In the genomic region with DNA sequence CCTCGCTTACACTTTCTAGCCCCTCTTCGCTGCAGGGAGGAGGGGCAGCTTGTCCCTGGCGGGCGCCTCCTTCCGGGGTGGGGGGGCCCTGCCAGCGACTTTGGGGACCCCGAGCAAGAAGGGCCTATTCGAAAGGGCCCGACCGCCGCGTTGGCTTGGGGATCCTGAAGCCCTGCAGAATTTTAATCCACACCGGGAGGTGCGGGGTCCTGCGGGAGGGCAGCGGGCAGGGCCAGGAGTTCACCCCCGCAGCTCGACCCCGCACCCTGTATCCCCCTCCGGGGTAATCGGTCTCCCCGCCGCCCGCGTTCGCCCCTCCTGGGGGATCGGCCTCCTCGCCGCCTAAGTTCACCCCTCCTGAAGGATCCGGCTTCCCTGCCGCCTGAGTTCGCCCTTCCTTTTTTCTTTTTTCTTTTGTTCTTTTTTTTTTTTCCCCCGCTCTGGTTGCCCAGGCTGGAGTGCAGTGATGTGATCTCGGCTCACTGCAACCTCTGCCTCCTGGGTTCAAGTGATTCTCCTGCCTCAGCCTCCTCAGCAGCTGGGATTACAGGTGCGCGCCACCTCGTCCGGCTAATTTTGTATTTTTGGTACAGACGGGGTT, we compare ENCODE assay signal across 8 cellular contexts. TPM values are rescaled to one million over a fixed set of nuclear protein-coding genes. Genes with fewer than 3 reads are reported as not detected.
DNase-seq lines count a peak whose midpoint lies in the region; ATAC-seq, FAIRE-seq and TF ChIP-seq lines count a peak whose summit lies in the region.

No MANE protein-coding gene starts in this region.

- no peak for TF ChIP-seq POLR2A in upper lobe of left lung (IDR thresholded peaks at IDR 0.05)

- H3K27ac Mint-ChIP-seq in activated naive CD4-positive, alpha-beta T cell treated with anti-CD3 and anti-CD28 coated beads, Interleukin-2, amount 10 ng/mL, durations not matched to agents 7 days and 5 days, result peak overlapping the region; percentile 93
- peak overlapping the region; percentile 93 for H3K27ac Mint-ChIP-seq in astrocyte (ENCODE audit: unreplicated experiment)

- ATAC-seq in lower lobe of right lung (no peak), upper lobe of left lung (ENCODE audit: low FRiP score in 2 of 2) (no peak), HG02642 (IDR thresholded peaks at IDR 0.05; ENCODE audit: poor library complexity, unreplicated experiment) (no peak), HG03135 (IDR thresholded peaks at IDR 0.05; ENCODE audit: unreplicated experiment) (no peak)

- no peak for TF ChIP-seq CTCF in astrocyte (IDR thresholded peaks at IDR 0.05; ENCODE audit: insufficient read depth, low read depth, low read length)
- no peak for TF ChIP-seq CTCF in lower lobe of right lung (IDR thresholded peaks at IDR 0.05)
- TF ChIP-seq CTCF in upper lobe of left lung (IDR thresholded peaks at IDR 0.05), result no peak

- H3K27me3 ChIP-seq in astrocyte (ENCODE audit: insufficient read depth, low read length), result no peaks in the 10 kb centered on the region
- H3K27me3 ChIP-seq in lower lobe of right lung (ENCODE audit: low read depth), result no peaks in the 10 kb centered on the region
- H3K27me3 ChIP-seq in upper lobe of left lung, result no peaks in the 10 kb centered on the region

- peaks cover 37% of the 10 kb centered on the region for H3K36me3 Mint-ChIP-seq in activated naive CD4-positive, alpha-beta T cell treated with anti-CD3 and anti-CD28 coated beads, Interleukin-2, amount 10 ng/mL, durations not matched to agents 7 days and 5 days
- peaks cover 8% of the 10 kb centered on the region for H3K36me3 Mint-ChIP-seq in astrocyte (ENCODE audit: low read depth, unreplicated experiment)

- H3K27ac ChIP-seq in astrocyte (ENCODE audit: low read depth, low read length) (peak overlapping the region; percentile 83), lower lobe of right lung (peak overlapping the region; percentile 96), upper lobe of left lung (peak overlapping the region; percentile 90 to 96 (median 94))

- H3K4me1 ChIP-seq in astrocyte (ENCODE audit: insufficient read depth, low read length) (peaks cover 13% of the 10 kb centered on the region), lower lobe of right lung (peaks cover 61% of the 10 kb centered on the region), upper lobe of left lung (peaks cover 37 to 67% (median 53%) of the 10 kb centered on the region in 4 donors)

- peak overlapping the region; percentile 99 for H3K4me3 Mint-ChIP-seq in activated naive CD4-positive, alpha-beta T cell treated with anti-CD3 and anti-CD28 coated beads, Interleukin-2, amount 10 ng/mL, durations not matched to agents 7 days and 5 days
- H3K4me3 Mint-ChIP-seq in astrocyte (ENCODE audit: unreplicated experiment), result peak overlapping the region; percentile 92

- H3K4me3 ChIP-seq in astrocyte (ENCODE audit: insufficient read depth, low read depth, low read length) (peak overlapping the region; percentile 78), lower lobe of right lung (peak overlapping the region; percentile 83), upper lobe of left lung (peak overlapping the region; percentile 64 to 82 (median 70))

- no peak overlapping the region for H2AFZ ChIP-seq in astrocyte (ENCODE audit: low read depth, low read length)

- peaks cover 4% of the 10 kb centered on the region for H3K27me3 Mint-ChIP-seq in activated naive CD4-positive, alpha-beta T cell treated with anti-CD3 and anti-CD28 coated beads, Interleukin-2, amount 10 ng/mL, durations not matched to agents 7 days and 5 days
- H3K27me3 Mint-ChIP-seq in astrocyte (ENCODE audit: low read depth, unreplicated experiment), result no peaks in the 10 kb centered on the region

- H3K9me3 Mint-ChIP-seq in activated naive CD4-positive, alpha-beta T cell treated with anti-CD3 and anti-CD28 coated beads, Interleukin-2, amount 10 ng/mL, durations not matched to agents 7 days and 5 days, result no peaks in the 10 kb centered on the region
- no peaks in the 10 kb centered on the region for H3K9me3 Mint-ChIP-seq in astrocyte (ENCODE audit: unreplicated experiment)

- peak overlapping the region; percentile 79 for H3K4me2 ChIP-seq in astrocyte (ENCODE audit: low read length)

- H3K4me1 Mint-ChIP-seq in activated naive CD4-positive, alpha-beta T cell treated with anti-CD3 and anti-CD28 coated beads, Interleukin-2, amount 10 ng/mL, durations not matched to agents 7 days and 5 days, result peaks cover 44% of the 10 kb centered on the region
- peaks cover 17% of the 10 kb centered on the region for H3K4me1 Mint-ChIP-seq in astrocyte (ENCODE audit: low read depth, unreplicated experiment)

- WGBS in upper lobe of left lung, 2 donors, result 36 to 41% methylated on average over 28 to 39 of the region's 39 CpGs

- H3K79me2 ChIP-seq in astrocyte (ENCODE audit: insufficient read depth, low read length), result peaks cover 41% of the 10 kb centered on the region

- DNase-seq in activated naive CD4-positive, alpha-beta T cell treated with anti-CD3 and anti-CD28 coated beads, Interleukin-2, amount 10 ng/mL, durations not matched to agents 7 days and 5 days, result peak; percentile 48
- DNase-seq in activated naive CD4-positive, alpha-beta T cell (lab: John Stamatoyannopoulos, UW), result no peak
- DNase-seq in astrocyte (ENCODE audit: low read depth), result no peak
- DNase-seq in lower lobe of right lung, result no peak
- peak in 1 of 2 donors; percentile 88 for DNase-seq in upper lobe of left lung
- DNase-seq in glomerular visceral epithelial cell (ENCODE audit: extremely low spot score), result no peak

- intact Hi-C loops in lower lobe of right lung (cut with DNase I), result no loop called here

- H3K9me3 ChIP-seq in astrocyte (ENCODE audit: insufficient read depth, low read depth, low read length) (no peaks in the 10 kb centered on the region), lower lobe of right lung (no peaks in the 10 kb centered on the region), upper lobe of left lung (no peaks in the 10 kb centered on the region)

- peaks cover 35% of the 10 kb centered on the region for H4K20me1 ChIP-seq in astrocyte (ENCODE audit: insufficient read depth, low read length)

- H3K9ac ChIP-seq in astrocyte (ENCODE audit: low read length), result peak overlapping the region; percentile 83

- H3K36me3 ChIP-seq in astrocyte (ENCODE audit: insufficient read depth, low read length) (peaks cover 7% of the 10 kb centered on the region), lower lobe of right lung (peaks cover 25% of the 10 kb centered on the region), upper lobe of left lung (peaks cover 7 to 25% (median 13%) of the 10 kb centered on the region in 4 donors)

- no peak for FAIRE-seq in astrocyte (lab: Jason Lieb, UNC)

- CTCF ChIA-PET in activated naive CD4-positive, alpha-beta T cell treated with anti-CD3 and anti-CD28 coated beads, Interleukin-2, amount 10 ng/mL, durations not matched to agents 7 days and 5 days (lab: Charles Lee), result interaction anchor here (2.3 kb wide), 1 partner anchor 11 kb away, joined by 11 read pairs; no protein-coding TSS in a partner anchor

- TF ChIP-seq EP300 in upper lobe of left lung (IDR thresholded peaks at IDR 0.05), result no peak

RNA-seq across cellular contexts. Expression of gene MOB3A, which starts 0.7 kb away (rescaled TPM):
- total RNA-seq in astrocyte (45.3 and 47.2 TPM in 2 replicates), lower lobe of right lung (69.2 TPM), upper lobe of left lung (100 to 1,000 TPM in 1 of 6 donors, 10 to 100 TPM in 5; 35.4 to 107 (median 60.7) TPM)

RNA-seq across cellular contexts. Expression of gene IZUMO4, which starts 1.3 kb away (rescaled TPM):
- total RNA-seq in astrocyte (5.6 and 5.8 TPM in 2 replicates), lower lobe of right lung (7.4 TPM), upper lobe of left lung (10 to 100 TPM in 2 of 6 donors, 1 to 10 TPM in 3, under 1 TPM in 1; 0.59 to 61.8 (median 6.4) TPM)

RNA-seq across cellular contexts. Expression of gene MKNK2, which starts 44.4 kb away (rescaled TPM):
- 123 and 146 TPM in 2 replicates for total RNA-seq in astrocyte
- 268 TPM for total RNA-seq in lower lobe of right lung
- 100 to 1,000 TPM; 200 to 397 (median 264) TPM for total RNA-seq in upper lobe of left lung

RNA-seq across cellular contexts. Expression of gene AP3D1, which starts 55.9 kb away (rescaled TPM):
- total RNA-seq in astrocyte (162 and 167 TPM in 2 replicates), lower lobe of right lung (99.5 TPM), upper lobe of left lung (100 to 1,000 TPM in 5 of 6 donors, 10 to 100 TPM in 1; 73.5 to 180 (median 115) TPM)
